In the genomic region with DNA sequence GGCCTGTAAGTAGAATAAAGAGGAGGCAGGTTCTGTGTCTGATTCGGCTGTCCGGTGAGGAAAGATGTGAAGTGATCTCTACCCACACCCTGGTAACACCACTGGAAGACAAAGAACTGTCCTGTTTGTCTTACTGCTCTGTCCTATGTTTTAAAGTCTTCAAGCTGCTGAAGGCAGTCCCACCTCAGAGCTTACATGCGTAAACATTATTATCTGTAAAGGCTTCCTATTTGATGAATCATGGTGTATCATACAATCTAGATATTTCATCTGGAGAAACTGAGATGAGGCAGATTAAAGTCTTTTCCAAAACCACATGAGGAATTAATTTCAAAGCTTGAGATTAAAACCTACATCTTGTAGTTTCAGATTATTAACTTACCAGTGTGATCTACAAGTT, we compare ENCODE assay signal across 9 cellular contexts.
DNase-seq lines count a peak whose midpoint lies in the region; ATAC-seq, FAIRE-seq and TF ChIP-seq lines count a peak whose summit lies in the region.
"Had no signal": no experiment of that assay in that cellular context is flagged by ENCODE, and none has a peak within 500 bp of the region (broad histone marks: within the 10 kb centered on the region; RNA-seq: fewer than 3 reads in every experiment).

No MANE protein-coding gene starts in this region.

- no peaks in the 10 kb centered on the region for H4K20me1 ChIP-seq in BLaER1 treated with 17β-estradiol and CSF1 and Interleukin-3, amounts not matched to agents 10 nM and 100 nM
- no peaks in the 10 kb centered on the region for H4K20me1 ChIP-seq in fibroblast of lung (ENCODE audit: control insufficient read depth, extremely low read depth, insufficient read depth, low read length)

- POLR2A ChIA-PET in RWPE1 (lab: Yijun Ruan, JAX; ENCODE audit: low non-redundant PET), result no interaction called here

- H3K9me3 ChIP-seq in BLaER1 treated with 17β-estradiol and CSF1 and Interleukin-3, amounts not matched to agents 10 nM and 100 nM (replicated peaks in 1 of 11), result peaks cover 0 to 20% (median 0%) of the 10 kb centered on the region in 11 experiments; a peak in 7 of 22 replicates
- H3K9me3 ChIP-seq in fibroblast of lung (ENCODE audit: control insufficient read depth, insufficient read depth, low read depth, low read length) (no peaks in the 10 kb centered on the region), prostate gland (no peaks in the 10 kb centered on the region)

- H3K79me2 ChIP-seq in fibroblast of lung (ENCODE audit: control insufficient read depth, insufficient read depth, low read length), result no peaks in the 10 kb centered on the region

- H2AFZ ChIP-seq in fibroblast of lung (ENCODE audit: low read length), result no peak overlapping the region

- TF ChIP-seq POLR2A in prostate gland (IDR thresholded peaks at IDR 0.05), result no peak

- DNase-seq in RWPE1 (ENCODE audit: low spot score) (peak; percentile 20), fibroblast of lung (ENCODE audit: low read depth in 2 of 2) (peak; percentile 56 to 89), prostate gland (ENCODE audit: low spot score) (no peak), GM19239 (ENCODE audit: insufficient read length, low spot score) (no peak), inferior parietal cortex (ENCODE audit: extremely low spot score) (no peak), NCI-H2029 (lab: John Stamatoyannopoulos, UW) (no peak)
- DNase-seq: activated CD8-positive, alpha-beta memory T cell treated with anti-CD3 and anti-CD28 coated beads for 24 hours had no signal

- no peak for FAIRE-seq in GM19239 (lab: Jason Lieb, UNC)

- CTCF ChIA-PET in RWPE1 (lab: Yijun Ruan, JAX), result no interaction called here

- intact Hi-C loops in prostate gland (cut with DNase I), result no loop called here

- H3K4me3 ChIP-seq in BLaER1 treated with 17β-estradiol and CSF1 and Interleukin-3, amounts not matched to agents 10 nM and 100 nM, result no peak overlapping the region
- no peak overlapping the region for H3K4me3 ChIP-seq in fibroblast of lung (replicated peaks in 1 of 4; ENCODE audit: control extremely low read depth in 1 of 4, insufficient read depth in 1 of 4, low read depth in 3 of 4, low read length in 4 of 4)
- H3K4me3 ChIP-seq in prostate gland, result no peak overlapping the region

- H3K4me1 ChIP-seq in BLaER1 treated with 17β-estradiol and CSF1 and Interleukin-3, amounts not matched to agents 10 nM and 100 nM, result peaks cover 79 to 100% (median 92%) of the 10 kb centered on the region in 10 experiments
- H3K4me1 ChIP-seq in fibroblast of lung (ENCODE audit: control insufficient read depth, extremely low read depth, insufficient read depth, low read length), result peaks cover 6% of the 10 kb centered on the region
- H3K4me1 ChIP-seq in prostate gland (replicated peaks), result peaks cover 4% of the 10 kb centered on the region

- peak overlapping the region; percentile 28 to 87 (median 70) for H3K4me2 ChIP-seq in BLaER1 treated with 17β-estradiol and CSF1 and Interleukin-3, amounts not matched to agents 10 nM and 100 nM
- H3K4me2 ChIP-seq in fibroblast of lung (ENCODE audit: extremely low read depth, insufficient read depth, low read length), result peak overlapping the region; percentile 29

- H3K9ac ChIP-seq in BLaER1 treated with 17β-estradiol and CSF1 and Interleukin-3, amounts not matched to agents 10 nM and 100 nM, result peak overlapping the region in 6 of 11 experiments; percentile 9 to 52 (median 27); a peak in 7 of 22 replicates
- no peak overlapping the region for H3K9ac ChIP-seq in fibroblast of lung (ENCODE audit: insufficient read depth, low read length)

- TF ChIP-seq CTCF in RWPE1 (conservative IDR thresholded peaks at IDR 0.05; ENCODE audit: low read depth) (no peak), fibroblast of lung (conservative IDR thresholded peaks at IDR 0.05 in 1 of 2, IDR thresholded peaks at IDR 0.05 in 1 of 2; ENCODE audit: low read depth in 1 of 2, low read length in 2 of 2) (no peak), prostate gland (IDR thresholded peaks at IDR 0.05) (no peak)

- H3K27me3 ChIP-seq in BLaER1 treated with 17β-estradiol and CSF1 and Interleukin-3, amounts not matched to agents 10 nM and 100 nM, result no peaks in the 10 kb centered on the region
- H3K27me3 ChIP-seq in fibroblast of lung (ENCODE audit: control insufficient read depth, insufficient read depth, low read length) (no peaks in the 10 kb centered on the region), prostate gland (replicated peaks; ENCODE audit: insufficient read depth) (no peaks in the 10 kb centered on the region)

- peak overlapping the region; percentile 73 to 86 (median 81); a peak in 21 of 22 replicates for H3K27ac ChIP-seq in BLaER1 treated with 17β-estradiol and CSF1 and Interleukin-3, amounts not matched to agents 10 nM and 100 nM
- H3K27ac ChIP-seq in RWPE1 (no peak overlapping the region), fibroblast of lung (ENCODE audit: insufficient read depth, low read length) (peak overlapping the region; percentile 9), prostate gland (peak overlapping the region; percentile 19 to 45)

- ATAC-seq in GM19452 (IDR thresholded peaks at IDR 0.05; ENCODE audit: unreplicated experiment), result no peak

- H3K36me3 ChIP-seq in BLaER1 treated with 17β-estradiol and CSF1 and Interleukin-3, amounts not matched to agents 10 nM and 100 nM, result no peaks in the 10 kb centered on the region
- no peaks in the 10 kb centered on the region for H3K36me3 ChIP-seq in fibroblast of lung (ENCODE audit: control insufficient read depth, insufficient read depth, low read length)
- no peaks in the 10 kb centered on the region for H3K36me3 ChIP-seq in prostate gland

- WGBS in prostate gland, result 75% methylated on average over 3 of the region's 3 CpGs

Comparison
In these comparisons a context has a peak if more than half of its experiments do, and no peak if none do; other contexts are left out.
1. DNase-seq: peak in RWPE1 (single experiment) and fibroblast of lung (2 of 2); none in prostate gland (single experiment), GM19239 (single experiment), inferior parietal cortex (single experiment) and NCI-H2029 (single experiment).